In genomic region chr18:49179222-49179621, GRCh38 we compare ENCODE assay signal across 14 cellular contexts.
DNase-seq lines count a peak whose midpoint lies in the region; FAIRE-seq and TF ChIP-seq lines count a peak whose summit lies in the region.
"Had no signal": no experiment of that assay in that cellular context is flagged by ENCODE, and none has a peak within 500 bp of the region (broad histone marks: within the 10 kb centered on the region; RNA-seq: fewer than 3 reads in every experiment).

No MANE protein-coding gene starts in this region.

- H3K9me3 ChIP-seq in BLaER1 (no peaks in the 10 kb centered on the region), Loucy (ENCODE audit: insufficient read depth, low read depth, low read length) (no peaks in the 10 kb centered on the region), endocrine pancreas (ENCODE audit: control insufficient read depth, low read length) (no peaks in the 10 kb centered on the region), endodermal cell (ENCODE audit: control insufficient read depth, low read length) (no peaks in the 10 kb centered on the region)
- H3K9me3 ChIP-seq: A549 had no signal

- H4K20me1 ChIP-seq in BLaER1 (no peaks in the 10 kb centered on the region), Loucy (ENCODE audit: insufficient read depth, low read length, poor library complexity, severe bottlenecking) (no peaks in the 10 kb centered on the region)

- H2AFZ ChIP-seq in Loucy (ENCODE audit: low read length) = no peak overlapping the region

- H3K27me3 ChIP-seq in BLaER1 (no peaks in the 10 kb centered on the region), Loucy (ENCODE audit: insufficient read depth, low read length, poor library complexity, severe bottlenecking) (no peaks in the 10 kb centered on the region), endocrine pancreas (ENCODE audit: control insufficient read depth, insufficient read depth, low read length) (no peaks in the 10 kb centered on the region), endodermal cell (ENCODE audit: control insufficient read depth, insufficient read depth, low read length, poor library complexity, severe bottlenecking) (no peaks in the 10 kb centered on the region)

- peak overlapping the region; percentile 71 for H3K4me2 ChIP-seq in BLaER1
- H3K4me2 ChIP-seq in Loucy (ENCODE audit: low read depth, low read length, poor library complexity, severe bottlenecking) = peak overlapping the region; percentile 68

- H3F3A ChIP-seq in Loucy (ENCODE audit: low read depth) = peaks cover 10% of the 10 kb centered on the region; the same call in 1 of the 2 replicates

- TF ChIP-seq CTCF in Loucy (conservative IDR thresholded peaks at IDR 0.05; ENCODE audit: low read length) (no peak), endodermal cell (conservative IDR thresholded peaks at IDR 0.05) (no peak), coronary artery (IDR thresholded peaks at IDR 0.05) (no peak)

- H3K27ac ChIP-seq in BLaER1 (peak overlapping the region; percentile 88), endodermal cell (ENCODE audit: low read depth, low read length) (no peak overlapping the region), coronary artery (no peak overlapping the region)
- H3K27ac ChIP-seq: A549 had no signal

- H3K9me3 Mint-ChIP-seq in endodermal cell = no peaks in the 10 kb centered on the region
- H3K9me3 Mint-ChIP-seq: CD8-positive, alpha-beta T cell; IgD-negative memory B cell had no signal

- no peaks in the 10 kb centered on the region for H3K79me2 ChIP-seq in Loucy (ENCODE audit: insufficient read depth, low read length)

- H3K4me1 ChIP-seq in BLaER1 = peaks cover 100% of the 10 kb centered on the region
- H3K4me1 ChIP-seq in Loucy (ENCODE audit: insufficient read depth, low read length, poor library complexity, severe bottlenecking) = peaks cover 86% of the 10 kb centered on the region
- H3K4me1 ChIP-seq in endocrine pancreas (ENCODE audit: control insufficient read depth, insufficient read depth, low read length) = peaks cover 12% of the 10 kb centered on the region
- H3K4me1 ChIP-seq in endodermal cell (ENCODE audit: control insufficient read depth, insufficient read depth, low read length) = no peaks in the 10 kb centered on the region

- peaks cover 3% of the 10 kb centered on the region for H3K4me1 Mint-ChIP-seq in endodermal cell

- DNase-seq in COR-L47 (lab: John Stamatoyannopoulos, UW) (no peak), endodermal cell (no peak), coronary artery (ENCODE audit: low spot score) (no peak), NCI-H146 treated with DMSO at 0.1 percent for 48 hours (lab: John Stamatoyannopoulos, UW; ENCODE audit: unreplicated experiment) (no peak)
- DNase-seq: GDM1, GOT3 had no signal

- no peaks in the 10 kb centered on the region for H3K36me3 Mint-ChIP-seq in endodermal cell (ENCODE audit: low read depth)
- H3K36me3 Mint-ChIP-seq: CD8-positive, alpha-beta T cell had no signal

- H3K36me3 ChIP-seq in BLaER1 (no peaks in the 10 kb centered on the region), Loucy (ENCODE audit: insufficient read depth, low read length) (no peaks in the 10 kb centered on the region), endocrine pancreas (ENCODE audit: control insufficient read depth, insufficient read depth, low read length) (no peaks in the 10 kb centered on the region), endodermal cell (ENCODE audit: control insufficient read depth, insufficient read depth, low read length) (no peaks in the 10 kb centered on the region)

- peak; percentile 42 for FAIRE-seq in G401.6 (lab: Jason Lieb, UNC)
- FAIRE-seq: A549, HTR-8/SVneo had no signal

- H3K9ac ChIP-seq in BLaER1 (0 out of 2 replicates have a peak overlapping the region, but pooled peaks have one; percentile 17), Loucy (ENCODE audit: low read depth, low read length, poor library complexity, severe bottlenecking) (peak overlapping the region; percentile 6), endocrine pancreas (ENCODE audit: control insufficient read depth, insufficient read depth, low read length) (peak overlapping the region; percentile 26), endodermal cell (ENCODE audit: extremely low read depth, low read length, poor library complexity, severe bottlenecking) (no peak overlapping the region)

- whole genome bisulfite sequencing in endodermal cell (ENCODE audit: insufficient coverage in 1 of 2, insufficient read length in 1 of 2), 2 experiments = no CpG with 5 or more reads among the region's 1 CpG

- no peak overlapping the region for H3K4me3 Mint-ChIP-seq in endodermal cell
- H3K4me3 Mint-ChIP-seq: CD8-positive, alpha-beta T cell; IgD-negative memory B cell had no signal

- no peaks in the 10 kb centered on the region for H3K9me2 ChIP-seq in Loucy (replicated peaks; ENCODE audit: low read depth, low read length)

- H3K27ac Mint-ChIP-seq in endodermal cell = no peak overlapping the region
- H3K27ac Mint-ChIP-seq: CD8-positive, alpha-beta T cell; IgD-negative memory B cell had no signal

- no peaks in the 10 kb centered on the region for H3K27me3 Mint-ChIP-seq in endodermal cell (ENCODE audit: insufficient read depth)
- H3K27me3 Mint-ChIP-seq: IgD-negative memory B cell had no signal

- H3K4me3 ChIP-seq in BLaER1 (no peak overlapping the region), Loucy (ENCODE audit: low read length, poor library complexity, severe bottlenecking) (no peak overlapping the region), endocrine pancreas (ENCODE audit: control insufficient read depth, insufficient read depth, low read length) (no peak overlapping the region), endodermal cell (ENCODE audit: low read length) (no peak overlapping the region), coronary artery (no peak overlapping the region)
- H3K4me3 ChIP-seq: A549 had no signal
